6 cellular contexts compared by ENCODE assay signal in the genomic region with DNA sequence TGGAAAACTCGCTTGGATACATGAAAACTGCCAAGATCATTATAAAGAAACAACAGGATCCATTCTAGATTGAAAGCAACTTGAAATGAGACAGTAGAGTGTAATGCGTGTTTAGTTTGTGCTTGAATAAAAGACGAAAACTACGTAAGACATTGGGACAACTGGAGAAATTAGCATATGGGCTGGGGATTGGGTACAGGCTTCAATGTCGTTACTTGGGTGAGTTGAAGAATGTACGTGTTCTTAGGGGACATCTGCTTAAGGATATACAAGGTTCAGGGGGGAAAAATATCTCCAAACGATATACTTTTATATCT. TPM values are rescaled to one million over a fixed set of nuclear protein-coding genes. Genes with fewer than 3 reads are reported as not detected.
DNase-seq lines count a peak whose midpoint lies in the region; ATAC-seq, FAIRE-seq and TF ChIP-seq lines count a peak whose summit lies in the region.

No MANE protein-coding gene starts in this region.

- peak overlapping the region; percentile 91 for H3K9ac ChIP-seq in astrocyte (ENCODE audit: low read length)

- H3K27ac Mint-ChIP-seq in GM23338 (peak overlapping the region; percentile 30), astrocyte (ENCODE audit: unreplicated experiment) (peak overlapping the region; percentile 96)
- H3K27ac Mint-ChIP-seq in naive thymus-derived CD8-positive, alpha-beta T cell, result peak overlapping the region; percentile 99 to 100 (median 100)

- H3K36me3 ChIP-seq in GM23338 (ENCODE audit: insufficient read depth) (0 out of 2 replicates have a peak, but pooled peaks cover 3% of the 10 kb centered on the region), astrocyte (ENCODE audit: insufficient read depth, low read length) (peaks cover 28% of the 10 kb centered on the region)

- H3K9me3 Mint-ChIP-seq in GM23338, result no peaks in the 10 kb centered on the region
- H3K9me3 Mint-ChIP-seq in astrocyte (ENCODE audit: unreplicated experiment), result peaks cover 2% of the 10 kb centered on the region
- peaks cover 0 to 17% (median 0%) of the 10 kb centered on the region in 9 donors for H3K9me3 Mint-ChIP-seq in naive thymus-derived CD8-positive, alpha-beta T cell

- H3K27ac ChIP-seq in GM23338 (ENCODE audit: low read depth), result no peak overlapping the region
- H3K27ac ChIP-seq in astrocyte (ENCODE audit: low read depth, low read length), result peak overlapping the region; percentile 44

- peak; percentile 51 for ATAC-seq in GM23338
- no peak for ATAC-seq in naive thymus-derived CD8-positive, alpha-beta T cell

- H3K4me3 ChIP-seq in GM23338 (peak overlapping the region; percentile 71), astrocyte (ENCODE audit: insufficient read depth, low read depth, low read length) (peak overlapping the region; percentile 92)

- H3F3A ChIP-seq in GM23338 (replicated peaks; ENCODE audit: low read depth), result peaks cover 12% of the 10 kb centered on the region; the same call in 1 of the 2 replicates

- H2AFZ ChIP-seq in GM23338, result no peak overlapping the region
- peak overlapping the region; percentile 63 for H2AFZ ChIP-seq in astrocyte (ENCODE audit: low read depth, low read length)

- H4K20me1 ChIP-seq in GM23338 (replicated peaks; ENCODE audit: insufficient read depth) (peaks cover 31% of the 10 kb centered on the region), astrocyte (ENCODE audit: insufficient read depth, low read length) (peaks cover 43% of the 10 kb centered on the region)

- H3K27me3 Mint-ChIP-seq in GM23338 (ENCODE audit: insufficient read depth, low read depth, poor library complexity), result peaks cover 3% of the 10 kb centered on the region
- no peaks in the 10 kb centered on the region for H3K27me3 Mint-ChIP-seq in astrocyte (ENCODE audit: low read depth, unreplicated experiment)
- no peaks in the 10 kb centered on the region for H3K27me3 Mint-ChIP-seq in naive thymus-derived CD8-positive, alpha-beta T cell

- no peaks in the 10 kb centered on the region for H3K9me3 ChIP-seq in astrocyte (ENCODE audit: insufficient read depth, low read depth, low read length)

- H3K79me2 ChIP-seq in GM23338 (replicated peaks; ENCODE audit: insufficient read depth) (peaks cover 20% of the 10 kb centered on the region), astrocyte (ENCODE audit: insufficient read depth, low read length) (peaks cover 55% of the 10 kb centered on the region)

- DNase-seq in GM23338 (ENCODE audit: low spot score), result peak; percentile 52
- no peak for DNase-seq in astrocyte (ENCODE audit: low read depth)
- DNase-seq in naive thymus-derived CD8-positive, alpha-beta T cell, result no peak
- no peak for DNase-seq in EL
- DNase-seq in AML-193 (lab: John Stamatoyannopoulos, UW), result no peak
- no peak for DNase-seq in NCI-H146 treated with DMSO at 0.1 percent for 48 hours (lab: John Stamatoyannopoulos, UW; ENCODE audit: unreplicated experiment)

- H3K36me3 Mint-ChIP-seq in GM23338 (ENCODE audit: low read depth) (peaks cover 54% of the 10 kb centered on the region), astrocyte (ENCODE audit: low read depth, unreplicated experiment) (peaks cover 24% of the 10 kb centered on the region)
- H3K36me3 Mint-ChIP-seq in naive thymus-derived CD8-positive, alpha-beta T cell, result peaks cover 0 to 57% (median 48%) of the 10 kb centered on the region in 3 donors

- H3K27me3 ChIP-seq in GM23338 (ENCODE audit: insufficient read depth) (no peaks in the 10 kb centered on the region), astrocyte (ENCODE audit: insufficient read depth, low read length) (no peaks in the 10 kb centered on the region)

- H3K9me2 ChIP-seq in GM23338 (ENCODE audit: insufficient read depth), result no peaks in the 10 kb centered on the region

- TF ChIP-seq CTCF in GM23338 (conservative IDR thresholded peaks at IDR 0.05; ENCODE audit: low read depth in 2 of 2) (no peak), astrocyte (IDR thresholded peaks at IDR 0.05; ENCODE audit: insufficient read depth, low read depth, low read length) (no peak)

- no peak for FAIRE-seq in astrocyte (lab: Jason Lieb, UNC)

- H3K4me1 Mint-ChIP-seq in GM23338 (peaks cover 13% of the 10 kb centered on the region; the same call in 2 of the 3 replicates), astrocyte (ENCODE audit: low read depth, unreplicated experiment) (peaks cover 10% of the 10 kb centered on the region)
- H3K4me1 Mint-ChIP-seq in naive thymus-derived CD8-positive, alpha-beta T cell, result peaks cover 22 to 57% (median 53%) of the 10 kb centered on the region in 4 donors

- peak overlapping the region; percentile 97 for H3K4me3 Mint-ChIP-seq in GM23338
- H3K4me3 Mint-ChIP-seq in astrocyte (ENCODE audit: unreplicated experiment), result peak overlapping the region; percentile 100
- peak overlapping the region; percentile 95 to 100 (median 100) for H3K4me3 Mint-ChIP-seq in naive thymus-derived CD8-positive, alpha-beta T cell

- H3K4me2 ChIP-seq in GM23338 (peak overlapping the region; percentile 65), astrocyte (ENCODE audit: low read length) (peak overlapping the region; percentile 92)

- POLR2A ChIA-PET in naive thymus-derived CD8-positive, alpha-beta T cell (lab: Charles Lee), result interaction anchor here (0.6 to 3.2 kb wide), 10 partner anchors 21 to 215 kb away, joined by 3 to 18 read pairs (median 8); a partner anchor contains a TSS

- peaks cover 6% of the 10 kb centered on the region; the same call in 1 of the 2 replicates for H3K4me1 ChIP-seq in GM23338 (ENCODE audit: insufficient read depth)
- H3K4me1 ChIP-seq in astrocyte (ENCODE audit: insufficient read depth, low read length), result peaks cover 10% of the 10 kb centered on the region

TF ChIP-seq in GM23338, 12 proteins besides CTCF, POLR2A, EP300 and RAD21 (continues in another document):
- TF ChIP-seq EZH2 (IDR thresholded peaks at IDR 0.05; ENCODE audit: low read depth, unreplicated experiment) (no peak), ZNF114 (CRISPR knock-in tag; IDR thresholded peaks at IDR 0.05) (no peak), STAT1 (IDR thresholded peaks at IDR 0.05; ENCODE audit: unreplicated experiment) (no peak), EZH2phosphoT487 (IDR thresholded peaks at IDR 0.05; ENCODE audit: unreplicated experiment) (no peak), NANOG (IDR thresholded peaks at IDR 0.05; ENCODE audit: borderline replicate concordance) (no peak), JUNB (IDR thresholded peaks at IDR 0.05; ENCODE audit: unreplicated experiment) (no peak), ZNF331 (CRISPR knock-in tag; IDR thresholded peaks at IDR 0.05; ENCODE audit: low read depth) (no peak)
- TF ChIP-seq, protein P1, sequence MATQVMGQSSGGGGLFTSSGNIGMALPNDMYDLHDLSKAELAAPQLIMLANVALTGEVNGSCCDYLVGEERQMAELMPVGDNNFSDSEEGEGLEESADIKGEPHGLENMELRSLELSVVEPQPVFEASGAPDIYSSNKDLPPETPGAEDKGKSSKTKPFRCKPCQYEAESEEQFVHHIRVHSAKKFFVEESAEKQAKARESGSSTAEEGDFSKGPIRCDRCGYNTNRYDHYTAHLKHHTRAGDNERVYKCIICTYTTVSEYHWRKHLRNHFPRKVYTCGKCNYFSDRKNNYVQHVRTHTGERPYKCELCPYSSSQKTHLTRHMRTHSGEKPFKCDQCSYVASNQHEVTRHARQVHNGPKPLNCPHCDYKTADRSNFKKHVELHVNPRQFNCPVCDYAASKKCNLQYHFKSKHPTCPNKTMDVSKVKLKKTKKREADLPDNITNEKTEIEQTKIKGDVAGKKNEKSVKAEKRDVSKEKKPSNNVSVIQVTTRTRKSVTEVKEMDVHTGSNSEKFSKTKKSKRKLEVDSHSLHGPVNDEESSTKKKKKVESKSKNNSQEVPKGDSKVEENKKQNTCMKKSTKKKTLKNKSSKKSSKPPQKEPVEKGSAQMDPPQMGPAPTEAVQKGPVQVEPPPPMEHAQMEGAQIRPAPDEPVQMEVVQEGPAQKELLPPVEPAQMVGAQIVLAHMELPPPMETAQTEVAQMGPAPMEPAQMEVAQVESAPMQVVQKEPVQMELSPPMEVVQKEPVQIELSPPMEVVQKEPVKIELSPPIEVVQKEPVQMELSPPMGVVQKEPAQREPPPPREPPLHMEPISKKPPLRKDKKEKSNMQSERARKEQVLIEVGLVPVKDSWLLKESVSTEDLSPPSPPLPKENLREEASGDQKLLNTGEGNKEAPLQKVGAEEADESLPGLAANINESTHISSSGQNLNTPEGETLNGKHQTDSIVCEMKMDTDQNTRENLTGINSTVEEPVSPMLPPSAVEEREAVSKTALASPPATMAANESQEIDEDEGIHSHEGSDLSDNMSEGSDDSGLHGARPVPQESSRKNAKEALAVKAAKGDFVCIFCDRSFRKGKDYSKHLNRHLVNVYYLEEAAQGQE (IDR thresholded peaks at IDR 0.05; ENCODE audit: unreplicated experiment), result no peak

RNA-seq across cellular contexts. Expression of a gene that starts 0.5 kb away (rescaled TPM):
- total RNA-seq in GM23338 (2014; rRNA removed; shearing (Covaris generic)), result 26.1 and 34.4 TPM in 2 replicates
- polyA plus RNA-seq in GM23338 (2016; fragmentation: Nextera tagmentation; extraction: Ambion mirVana), result 64.2 and 66.2 TPM in 2 replicates
- 34.6 and 40.9 TPM in 2 replicates for total RNA-seq in astrocyte
- 10 to 100 TPM; 84.3 to 86.1 TPM for total RNA-seq in naive thymus-derived CD8-positive, alpha-beta T cell
- 10 to 100 TPM; 55.1 to 80.9 (median 72.0) TPM for polyA plus RNA-seq in naive thymus-derived CD8-positive, alpha-beta T cell

RNA-seq across cellular contexts. Expression of a gene that starts 22.1 kb away (rescaled TPM):
- total RNA-seq in GM23338 (2014; rRNA removed; shearing (Covaris generic)), result 2.7 and 2.9 TPM in 2 replicates
- polyA plus RNA-seq in GM23338 (2016; fragmentation: Nextera tagmentation; extraction: Ambion mirVana), result 0.86 and 0.99 TPM in 2 replicates
- 2.7 and 3.1 TPM in 2 replicates for total RNA-seq in astrocyte
- 1 to 10 TPM; 4.6 TPM for total RNA-seq in naive thymus-derived CD8-positive, alpha-beta T cell
- polyA plus RNA-seq in naive thymus-derived CD8-positive, alpha-beta T cell, result 1 to 10 TPM in 2 of 3 donors, under 1 TPM in 1; 0.69 to 3.3 (median 1.4) TPM

RNA-seq across cellular contexts. Expression of a gene that starts 26.0 kb away (rescaled TPM):
- 27.4 and 30.3 TPM in 2 replicates for total RNA-seq in GM23338 (2014; rRNA removed; shearing (Covaris generic))
- polyA plus RNA-seq in GM23338 (2016; fragmentation: Nextera tagmentation; extraction: Ambion mirVana), result 4.3 and 4.7 TPM in 2 replicates
- total RNA-seq in astrocyte, result 10.0 and 10.4 TPM in 2 replicates
- total RNA-seq in naive thymus-derived CD8-positive, alpha-beta T cell, result 10 to 100 TPM; 12.9 to 13.1 TPM
- polyA plus RNA-seq in naive thymus-derived CD8-positive, alpha-beta T cell, result 1 to 10 TPM in 1 of 3 donors, under 1 TPM in 2; 0.44 to 1.1 (median 0.75) TPM

RNA-seq across cellular contexts. Expression of a gene that starts 48.6 kb away (rescaled TPM):
- 6.5 and 17.7 TPM in 2 replicates for total RNA-seq in GM23338 (2014; rRNA removed; shearing (Covaris generic))
- 43.5 and 50.5 TPM in 2 replicates for polyA plus RNA-seq in GM23338 (2016; fragmentation: Nextera tagmentation; extraction: Ambion mirVana)
- total RNA-seq in astrocyte, result 32.3 and 35.9 TPM in 2 replicates
- total RNA-seq in naive thymus-derived CD8-positive, alpha-beta T cell, result 10 to 100 TPM; 26.3 to 38.3 TPM
- 100 to 1,000 TPM in 2 of 3 donors, 10 to 100 TPM in 1; 96.6 to 126 (median 121) TPM for polyA plus RNA-seq in naive thymus-derived CD8-positive, alpha-beta T cell

RNA-seq across cellular contexts. Expression of a gene that starts 57.8 kb away (rescaled TPM):
- total RNA-seq in GM23338 (2014; rRNA removed; shearing (Covaris generic)), result 1.0 and 2.0 TPM in 2 replicates
- 0.44 and 0.61 TPM in 2 replicates for polyA plus RNA-seq in GM23338 (2016; fragmentation: Nextera tagmentation; extraction: Ambion mirVana)
- total RNA-seq in astrocyte, result 0.43 and 0.55 TPM in 2 replicates
- 1 to 10 TPM; 4.7 to 6.6 TPM for total RNA-seq in naive thymus-derived CD8-positive, alpha-beta T cell
- polyA plus RNA-seq in naive thymus-derived CD8-positive, alpha-beta T cell, result 1 to 10 TPM; 1.8 to 2.2 (median 1.9) TPM

Comparison
In these comparisons a context has a peak if more than half of its experiments do, and no peak if none do; other contexts are left out.
1. H3K27ac Mint-ChIP-seq: peak in every context shown above with its lines; median percentile 100 in naive thymus-derived CD8-positive, alpha-beta T cell; 96 in astrocyte; 30 in GM23338.